In the genomic region with DNA sequence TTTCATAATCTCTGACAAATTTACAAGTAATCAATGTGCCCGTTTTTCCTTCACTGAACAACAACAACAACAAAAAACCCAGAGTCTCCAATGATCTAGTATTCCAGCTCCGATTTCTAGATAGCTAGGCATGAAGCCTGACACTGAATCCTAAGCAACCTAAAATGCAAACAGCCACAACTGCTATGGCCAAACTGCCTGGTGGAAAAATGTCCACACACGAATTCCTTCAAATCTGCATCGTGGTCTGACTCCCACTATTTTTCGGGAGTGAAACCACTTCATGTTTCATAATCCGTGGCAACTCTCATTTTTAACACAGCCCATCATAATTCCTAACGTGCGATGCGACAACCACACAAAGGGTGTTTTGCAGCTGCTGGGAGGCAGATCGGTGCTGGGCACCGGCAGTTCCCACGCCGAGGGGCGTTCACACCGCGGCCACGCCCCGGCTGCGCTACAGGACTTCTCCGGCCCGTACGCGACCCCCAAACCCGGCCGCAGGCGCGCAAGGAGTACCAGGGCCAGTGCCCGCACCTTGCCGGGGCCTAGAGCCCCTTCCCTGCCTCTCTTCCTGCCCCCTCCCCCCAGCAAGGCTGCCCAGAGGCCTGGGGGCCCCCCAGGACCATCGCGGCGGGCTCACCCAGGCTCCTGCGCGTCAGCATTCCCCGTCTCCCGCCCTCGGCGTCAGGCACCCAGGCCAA, we compare ENCODE assay signal across 1 cellular context.
TF ChIP-seq lines count a peak whose summit lies in the region.

No MANE protein-coding gene starts in this region.

TF ChIP-seq in K562, 482 proteins besides CTCF, POLR2A, EP300 and RAD21 (continued from another document and continues in another):
- no peak for TF ChIP-seq SMAD1 (IDR thresholded peaks at IDR 0.05; ENCODE audit: low read depth, low read length, partially characterized antibody)
- TF ChIP-seq PHB (CRISPR knock-in tag; IDR thresholded peaks at IDR 0.05) = no peak
- TF ChIP-seq MTA1 (IDR thresholded peaks at IDR 0.05; ENCODE audit: borderline replicate concordance) = no peak
- TF ChIP-seq, protein P1, sequence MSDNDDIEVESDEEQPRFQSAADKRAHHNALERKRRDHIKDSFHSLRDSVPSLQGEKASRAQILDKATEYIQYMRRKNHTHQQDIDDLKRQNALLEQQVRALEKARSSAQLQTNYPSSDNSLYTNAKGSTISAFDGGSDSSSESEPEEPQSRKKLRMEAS (CRISPR knock-in tag; IDR thresholded peaks at IDR 0.05) = 0 out of 2 replicates have a peak, but pooled peaks have one; percentile 44
- no peak for TF ChIP-seq SRSF7 (optimal IDR thresholded peaks at IDR 0.05; ENCODE audit: low read depth, low read length)
- TF ChIP-seq HNRNPH1 (optimal IDR thresholded peaks at IDR 0.05; ENCODE audit: low read depth, low read length) = no peak
- TF ChIP-seq, protein P2, sequence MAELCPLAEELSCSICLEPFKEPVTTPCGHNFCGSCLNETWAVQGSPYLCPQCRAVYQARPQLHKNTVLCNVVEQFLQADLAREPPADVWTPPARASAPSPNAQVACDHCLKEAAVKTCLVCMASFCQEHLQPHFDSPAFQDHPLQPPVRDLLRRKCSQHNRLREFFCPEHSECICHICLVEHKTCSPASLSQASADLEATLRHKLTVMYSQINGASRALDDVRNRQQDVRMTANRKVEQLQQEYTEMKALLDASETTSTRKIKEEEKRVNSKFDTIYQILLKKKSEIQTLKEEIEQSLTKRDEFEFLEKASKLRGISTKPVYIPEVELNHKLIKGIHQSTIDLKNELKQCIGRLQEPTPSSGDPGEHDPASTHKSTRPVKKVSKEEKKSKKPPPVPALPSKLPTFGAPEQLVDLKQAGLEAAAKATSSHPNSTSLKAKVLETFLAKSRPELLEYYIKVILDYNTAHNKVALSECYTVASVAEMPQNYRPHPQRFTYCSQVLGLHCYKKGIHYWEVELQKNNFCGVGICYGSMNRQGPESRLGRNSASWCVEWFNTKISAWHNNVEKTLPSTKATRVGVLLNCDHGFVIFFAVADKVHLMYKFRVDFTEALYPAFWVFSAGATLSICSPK (IDR thresholded peaks at IDR 0.05; ENCODE audit: borderline replicate concordance) = no peak
- TF ChIP-seq ZNF707 (CRISPR knock-in tag; conservative IDR thresholded peaks at IDR 0.05) = no peak
- TF ChIP-seq, protein P3, sequence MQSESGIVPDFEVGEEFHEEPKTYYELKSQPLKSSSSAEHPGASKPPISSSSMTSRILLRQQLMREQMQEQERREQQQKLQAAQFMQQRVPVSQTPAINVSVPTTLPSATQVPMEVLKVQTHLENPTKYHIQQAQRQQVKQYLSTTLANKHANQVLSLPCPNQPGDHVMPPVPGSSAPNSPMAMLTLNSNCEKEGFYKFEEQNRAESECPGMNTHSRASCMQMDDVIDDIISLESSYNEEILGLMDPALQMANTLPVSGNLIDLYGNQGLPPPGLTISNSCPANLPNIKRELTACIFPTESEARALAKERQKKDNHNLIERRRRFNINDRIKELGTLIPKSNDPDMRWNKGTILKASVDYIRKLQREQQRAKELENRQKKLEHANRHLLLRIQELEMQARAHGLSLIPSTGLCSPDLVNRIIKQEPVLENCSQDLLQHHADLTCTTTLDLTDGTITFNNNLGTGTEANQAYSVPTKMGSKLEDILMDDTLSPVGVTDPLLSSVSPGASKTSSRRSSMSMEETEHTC (IDR thresholded peaks at IDR 0.05) = 0 out of 2 replicates have a peak, but pooled peaks have one; percentile 12
- TF ChIP-seq, protein P4, sequence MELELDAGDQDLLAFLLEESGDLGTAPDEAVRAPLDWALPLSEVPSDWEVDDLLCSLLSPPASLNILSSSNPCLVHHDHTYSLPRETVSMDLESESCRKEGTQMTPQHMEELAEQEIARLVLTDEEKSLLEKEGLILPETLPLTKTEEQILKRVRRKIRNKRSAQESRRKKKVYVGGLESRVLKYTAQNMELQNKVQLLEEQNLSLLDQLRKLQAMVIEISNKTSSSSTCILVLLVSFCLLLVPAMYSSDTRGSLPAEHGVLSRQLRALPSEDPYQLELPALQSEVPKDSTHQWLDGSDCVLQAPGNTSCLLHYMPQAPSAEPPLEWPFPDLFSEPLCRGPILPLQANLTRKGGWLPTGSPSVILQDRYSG (tag; conservative IDR thresholded peaks at IDR 0.05; ENCODE audit: low read depth) = no peak
- TF ChIP-seq ZNF507 (tag; conservative IDR thresholded peaks at IDR 0.05) = no peak
- TF ChIP-seq, protein P5, sequence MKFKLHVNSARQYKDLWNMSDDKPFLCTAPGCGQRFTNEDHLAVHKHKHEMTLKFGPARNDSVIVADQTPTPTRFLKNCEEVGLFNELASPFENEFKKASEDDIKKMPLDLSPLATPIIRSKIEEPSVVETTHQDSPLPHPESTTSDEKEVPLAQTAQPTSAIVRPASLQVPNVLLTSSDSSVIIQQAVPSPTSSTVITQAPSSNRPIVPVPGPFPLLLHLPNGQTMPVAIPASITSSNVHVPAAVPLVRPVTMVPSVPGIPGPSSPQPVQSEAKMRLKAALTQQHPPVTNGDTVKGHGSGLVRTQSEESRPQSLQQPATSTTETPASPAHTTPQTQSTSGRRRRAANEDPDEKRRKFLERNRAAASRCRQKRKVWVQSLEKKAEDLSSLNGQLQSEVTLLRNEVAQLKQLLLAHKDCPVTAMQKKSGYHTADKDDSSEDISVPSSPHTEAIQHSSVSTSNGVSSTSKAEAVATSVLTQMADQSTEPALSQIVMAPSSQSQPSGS (CRISPR knock-in tag; IDR thresholded peaks at IDR 0.05) = no peak
- TF ChIP-seq CHD4 (IDR thresholded peaks at IDR 0.05; ENCODE audit: insufficient read depth, insufficient replicate concordance, low read depth, low read length, poor library complexity, severe bottlenecking) = no peak
- TF ChIP-seq, protein P6, sequence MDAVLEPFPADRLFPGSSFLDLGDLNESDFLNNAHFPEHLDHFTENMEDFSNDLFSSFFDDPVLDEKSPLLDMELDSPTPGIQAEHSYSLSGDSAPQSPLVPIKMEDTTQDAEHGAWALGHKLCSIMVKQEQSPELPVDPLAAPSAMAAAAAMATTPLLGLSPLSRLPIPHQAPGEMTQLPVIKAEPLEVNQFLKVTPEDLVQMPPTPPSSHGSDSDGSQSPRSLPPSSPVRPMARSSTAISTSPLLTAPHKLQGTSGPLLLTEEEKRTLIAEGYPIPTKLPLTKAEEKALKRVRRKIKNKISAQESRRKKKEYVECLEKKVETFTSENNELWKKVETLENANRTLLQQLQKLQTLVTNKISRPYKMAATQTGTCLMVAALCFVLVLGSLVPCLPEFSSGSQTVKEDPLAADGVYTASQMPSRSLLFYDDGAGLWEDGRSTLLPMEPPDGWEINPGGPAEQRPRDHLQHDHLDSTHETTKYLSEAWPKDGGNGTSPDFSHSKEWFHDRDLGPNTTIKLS (IDR thresholded peaks at IDR 0.05; ENCODE audit: borderline replicate concordance, low read depth) = no peak
- no peak for TF ChIP-seq PHTF2 (CRISPR knock-in tag; IDR thresholded peaks at IDR 0.05)
- no peak for TF ChIP-seq MCM3 (IDR thresholded peaks at IDR 0.05)
- TF ChIP-seq MBD2 (IDR thresholded peaks at IDR 0.05; ENCODE audit: borderline replicate concordance, low read depth) = no peak
- TF ChIP-seq FUS (optimal IDR thresholded peaks at IDR 0.05; ENCODE audit: low read depth, low read length) = no peak
- TF ChIP-seq SAFB2 (IDR thresholded peaks at IDR 0.05; ENCODE audit: borderline replicate concordance, low read depth, low read length, severe bottlenecking) = no peak
- TF ChIP-seq, protein P7, sequence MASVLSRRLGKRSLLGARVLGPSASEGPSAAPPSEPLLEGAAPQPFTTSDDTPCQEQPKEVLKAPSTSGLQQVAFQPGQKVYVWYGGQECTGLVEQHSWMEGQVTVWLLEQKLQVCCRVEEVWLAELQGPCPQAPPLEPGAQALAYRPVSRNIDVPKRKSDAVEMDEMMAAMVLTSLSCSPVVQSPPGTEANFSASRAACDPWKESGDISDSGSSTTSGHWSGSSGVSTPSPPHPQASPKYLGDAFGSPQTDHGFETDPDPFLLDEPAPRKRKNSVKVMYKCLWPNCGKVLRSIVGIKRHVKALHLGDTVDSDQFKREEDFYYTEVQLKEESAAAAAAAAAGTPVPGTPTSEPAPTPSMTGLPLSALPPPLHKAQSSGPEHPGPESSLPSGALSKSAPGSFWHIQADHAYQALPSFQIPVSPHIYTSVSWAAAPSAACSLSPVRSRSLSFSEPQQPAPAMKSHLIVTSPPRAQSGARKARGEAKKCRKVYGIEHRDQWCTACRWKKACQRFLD (CRISPR knock-in tag; IDR thresholded peaks at IDR 0.05) = no peak
- TF ChIP-seq ZNF76 (CRISPR knock-in tag; IDR thresholded peaks at IDR 0.05; ENCODE audit: borderline replicate concordance) = no peak
- TF ChIP-seq, protein P8, sequence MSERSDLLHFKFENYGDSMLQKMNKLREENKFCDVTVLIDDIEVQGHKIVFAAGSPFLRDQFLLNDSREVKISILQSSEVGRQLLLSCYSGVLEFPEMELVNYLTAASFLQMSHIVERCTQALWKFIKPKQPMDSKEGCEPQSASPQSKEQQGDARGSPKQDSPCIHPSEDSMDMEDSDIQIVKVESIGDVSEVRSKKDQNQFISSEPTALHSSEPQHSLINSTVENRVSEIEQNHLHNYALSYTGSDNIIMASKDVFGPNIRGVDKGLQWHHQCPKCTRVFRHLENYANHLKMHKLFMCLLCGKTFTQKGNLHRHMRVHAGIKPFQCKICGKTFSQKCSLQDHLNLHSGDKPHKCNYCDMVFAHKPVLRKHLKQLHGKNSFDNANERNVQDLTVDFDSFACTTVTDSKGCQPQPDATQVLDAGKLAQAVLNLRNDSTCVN (CRISPR knock-in tag; IDR thresholded peaks at IDR 0.05) = no peak
- no peak for TF ChIP-seq KAT7 (CRISPR knock-in tag; IDR thresholded peaks at IDR 0.05; ENCODE audit: borderline replicate concordance)
- TF ChIP-seq TFAM (CRISPR knock-in tag; conservative IDR thresholded peaks at IDR 0.05) = no peak
- TF ChIP-seq ZNF316 (IDR thresholded peaks at IDR 0.05) = peak; percentile 45; the same call in 1 of the 2 replicates
- TF ChIP-seq PURB (CRISPR knock-in tag; IDR thresholded peaks at IDR 0.05; ENCODE audit: low read depth) = no peak
- TF ChIP-seq SMAD3 (CRISPR knock-in tag; conservative IDR thresholded peaks at IDR 0.05) = no peak
- TF ChIP-seq HNRNPL (IDR thresholded peaks at IDR 0.05; ENCODE audit: low read depth, low read length) = no peak
- TF ChIP-seq SMARCE1 (IDR thresholded peaks at IDR 0.05) = 0 out of 2 replicates have a peak, but pooled peaks have one; percentile 33
- no peak for TF ChIP-seq TCF7 (IDR thresholded peaks at IDR 0.05; ENCODE audit: borderline replicate concordance)
- TF ChIP-seq, protein P9, sequence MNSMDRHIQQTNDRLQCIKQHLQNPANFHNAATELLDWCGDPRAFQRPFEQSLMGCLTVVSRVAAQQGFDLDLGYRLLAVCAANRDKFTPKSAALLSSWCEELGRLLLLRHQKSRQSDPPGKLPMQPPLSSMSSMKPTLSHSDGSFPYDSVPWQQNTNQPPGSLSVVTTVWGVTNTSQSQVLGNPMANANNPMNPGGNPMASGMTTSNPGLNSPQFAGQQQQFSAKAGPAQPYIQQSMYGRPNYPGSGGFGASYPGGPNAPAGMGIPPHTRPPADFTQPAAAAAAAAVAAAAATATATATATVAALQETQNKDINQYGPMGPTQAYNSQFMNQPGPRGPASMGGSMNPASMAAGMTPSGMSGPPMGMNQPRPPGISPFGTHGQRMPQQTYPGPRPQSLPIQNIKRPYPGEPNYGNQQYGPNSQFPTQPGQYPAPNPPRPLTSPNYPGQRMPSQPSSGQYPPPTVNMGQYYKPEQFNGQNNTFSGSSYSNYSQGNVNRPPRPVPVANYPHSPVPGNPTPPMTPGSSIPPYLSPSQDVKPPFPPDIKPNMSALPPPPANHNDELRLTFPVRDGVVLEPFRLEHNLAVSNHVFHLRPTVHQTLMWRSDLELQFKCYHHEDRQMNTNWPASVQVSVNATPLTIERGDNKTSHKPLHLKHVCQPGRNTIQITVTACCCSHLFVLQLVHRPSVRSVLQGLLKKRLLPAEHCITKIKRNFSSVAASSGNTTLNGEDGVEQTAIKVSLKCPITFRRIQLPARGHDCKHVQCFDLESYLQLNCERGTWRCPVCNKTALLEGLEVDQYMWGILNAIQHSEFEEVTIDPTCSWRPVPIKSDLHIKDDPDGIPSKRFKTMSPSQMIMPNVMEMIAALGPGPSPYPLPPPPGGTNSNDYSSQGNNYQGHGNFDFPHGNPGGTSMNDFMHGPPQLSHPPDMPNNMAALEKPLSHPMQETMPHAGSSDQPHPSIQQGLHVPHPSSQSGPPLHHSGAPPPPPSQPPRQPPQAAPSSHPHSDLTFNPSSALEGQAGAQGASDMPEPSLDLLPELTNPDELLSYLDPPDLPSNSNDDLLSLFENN (IDR thresholded peaks at IDR 0.05; ENCODE audit: low read depth in 2 of 2, low read length in 2 of 2) = no peak; a peak in 1 of 4 replicates
- no peak for TF ChIP-seq ATF1 (CRISPR knock-in tag; IDR thresholded peaks at IDR 0.05)
- TF ChIP-seq ATF1 (tag; IDR thresholded peaks at IDR 0.05) = 0 out of 2 replicates have a peak, but pooled peaks have one; percentile 50
- TF ChIP-seq ZBTB8A (IDR thresholded peaks at IDR 0.05; ENCODE audit: partially characterized antibody) = no peak
- TF ChIP-seq, protein P10, sequence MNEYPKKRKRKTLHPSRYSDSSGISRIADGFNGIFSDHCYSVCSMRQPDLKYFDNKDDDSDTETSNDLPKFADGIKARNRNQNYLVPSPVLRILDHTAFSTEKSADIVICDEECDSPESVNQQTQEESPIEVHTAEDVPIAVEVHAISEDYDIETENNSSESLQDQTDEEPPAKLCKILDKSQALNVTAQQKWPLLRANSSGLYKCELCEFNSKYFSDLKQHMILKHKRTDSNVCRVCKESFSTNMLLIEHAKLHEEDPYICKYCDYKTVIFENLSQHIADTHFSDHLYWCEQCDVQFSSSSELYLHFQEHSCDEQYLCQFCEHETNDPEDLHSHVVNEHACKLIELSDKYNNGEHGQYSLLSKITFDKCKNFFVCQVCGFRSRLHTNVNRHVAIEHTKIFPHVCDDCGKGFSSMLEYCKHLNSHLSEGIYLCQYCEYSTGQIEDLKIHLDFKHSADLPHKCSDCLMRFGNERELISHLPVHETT (CRISPR knock-in tag; conservative IDR thresholded peaks at IDR 0.05 in 1 of 2, IDR thresholded peaks at IDR 0.05 in 1 of 2) = no peak
- TF ChIP-seq, protein P11, sequence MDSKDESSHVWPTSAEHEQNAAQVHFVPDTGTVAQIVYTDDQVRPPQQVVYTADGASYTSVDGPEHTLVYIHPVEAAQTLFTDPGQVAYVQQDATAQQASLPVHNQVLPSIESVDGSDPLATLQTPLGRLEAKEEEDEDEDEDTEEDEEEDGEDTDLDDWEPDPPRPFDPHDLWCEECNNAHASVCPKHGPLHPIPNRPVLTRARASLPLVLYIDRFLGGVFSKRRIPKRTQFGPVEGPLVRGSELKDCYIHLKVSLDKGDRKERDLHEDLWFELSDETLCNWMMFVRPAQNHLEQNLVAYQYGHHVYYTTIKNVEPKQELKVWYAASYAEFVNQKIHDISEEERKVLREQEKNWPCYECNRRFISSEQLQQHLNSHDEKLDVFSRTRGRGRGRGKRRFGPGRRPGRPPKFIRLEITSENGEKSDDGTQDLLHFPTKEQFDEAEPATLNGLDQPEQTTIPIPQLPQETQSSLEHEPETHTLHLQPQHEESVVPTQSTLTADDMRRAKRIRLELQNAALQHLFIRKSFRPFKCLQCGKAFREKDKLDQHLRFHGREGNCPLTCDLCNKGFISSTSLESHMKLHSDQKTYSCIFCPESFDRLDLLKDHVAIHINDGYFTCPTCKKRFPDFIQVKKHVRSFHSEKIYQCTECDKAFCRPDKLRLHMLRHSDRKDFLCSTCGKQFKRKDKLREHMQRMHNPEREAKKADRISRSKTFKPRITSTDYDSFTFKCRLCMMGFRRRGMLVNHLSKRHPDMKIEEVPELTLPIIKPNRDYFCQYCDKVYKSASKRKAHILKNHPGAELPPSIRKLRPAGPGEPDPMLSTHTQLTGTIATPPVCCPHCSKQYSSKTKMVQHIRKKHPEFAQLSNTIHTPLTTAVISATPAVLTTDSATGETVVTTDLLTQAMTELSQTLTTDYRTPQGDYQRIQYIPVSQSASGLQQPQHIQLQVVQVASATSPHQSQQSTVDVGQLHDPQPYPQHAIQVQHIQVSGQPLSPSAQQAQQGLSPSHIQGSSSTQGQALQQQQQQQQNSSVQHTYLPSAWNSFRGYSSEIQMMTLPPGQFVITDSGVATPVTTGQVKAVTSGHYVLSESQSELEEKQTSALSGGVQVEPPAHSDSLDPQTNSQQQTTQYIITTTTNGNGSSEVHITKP (IDR thresholded peaks at IDR 0.05; ENCODE audit: partially characterized antibody) = no peak
- TF ChIP-seq BMI1 (IDR thresholded peaks at IDR 0.05; ENCODE audit: low read length) = no peak
- TF ChIP-seq CTBP1 (IDR thresholded peaks at IDR 0.05; ENCODE audit: borderline replicate concordance) = no peak
